ENCODE assay signal across 8 cellular contexts in genomic region chr17:81917565-81918332, GRCh38. TPM values are rescaled to one million over a fixed set of nuclear protein-coding genes. Genes with fewer than 3 reads are reported as not detected.
DNase-seq lines count a peak whose midpoint lies in the region; ATAC-seq and TF ChIP-seq lines count a peak whose summit lies in the region.

Gene SIRT7, minus strand, starts transcription at chr17:81918176. Its CDS starts 45 bp downstream, at chr17:81918131.

- no peak within 1 kb of the TSS for H2AFZ ChIP-seq in PC-3 (ENCODE audit: low read length)

- peak; percentile 90 for ATAC-seq in CD4-positive, alpha-beta T cell (ENCODE audit: poor library complexity)
- ATAC-seq in GM21360 (IDR thresholded peaks at IDR 0.05; ENCODE audit: unreplicated experiment) (peak; percentile 50), PC-3 (peak; percentile 64)

- peak within 1 kb of the TSS; percentile 75 for H3K4me3 ChIP-seq in PC-3 (ENCODE audit: low read length)
- peak within 1 kb of the TSS; percentile 44 to 57 for H3K4me3 ChIP-seq in muscle layer of colon (ENCODE audit: low read depth in 1 of 2, low read length in 2 of 2)

- no peak for TF ChIP-seq CTCF in CD4-positive, alpha-beta T cell (IDR thresholded peaks at IDR 0.05)
- no peak for TF ChIP-seq CTCF in PC-3 (conservative IDR thresholded peaks at IDR 0.05; ENCODE audit: low read depth, low read length)

- POLR2A ChIA-PET in CD4-positive, alpha-beta T cell (lab: Charles Lee): interaction anchor here (0.6 to 3.0 kb wide), 6 partner anchors 9 to 120 kb away, joined by 3 to 26 read pairs (median 4); partner anchors contain the start of genes DCXR, MAFG and P4HB
- POLR2A ChIA-PET in PC-3 (lab: Charles Lee; ENCODE audit: unreplicated experiment): interaction anchor here (0.7 kb wide), 1 partner anchor 52 kb away, joined by 3 read pairs; no protein-coding TSS in a partner anchor

- H3K9me2 ChIP-seq in PC-3 (replicated peaks; ENCODE audit: low read length): no peaks in the 10 kb centered on the region

- H3K9me3 ChIP-seq in CD4-positive, alpha-beta T cell (ENCODE audit: control insufficient read depth, low read length): no peaks in the 10 kb centered on the region
- H3K9me3 ChIP-seq in PC-3 (ENCODE audit: low read length): no peaks in the 10 kb centered on the region
- no peaks in the 10 kb centered on the region for H3K9me3 ChIP-seq in muscle layer of colon (ENCODE audit: low read length)

- peak within 1 kb of the TSS; percentile 86 for H3K4me2 ChIP-seq in PC-3 (ENCODE audit: low read length)

- peak within 1 kb of the TSS; percentile 85 for H3K27ac Mint-ChIP-seq in CD4-positive, alpha-beta T cell

- H3K4me3 Mint-ChIP-seq in CD4-positive, alpha-beta T cell: peak within 1 kb of the TSS; percentile 97

- peak within 1 kb of the TSS; percentile 78 for H3K9ac ChIP-seq in PC-3 (ENCODE audit: low read length)
- peak within 1 kb of the TSS; percentile 13 for H3K9ac ChIP-seq in muscle layer of colon (ENCODE audit: low read length)

- BruUV-seq in PC-3 (replicated peaks; lab: Mats Ljungman, UMichigan): no TSS peak

- intact Hi-C loops in CD4-positive, alpha-beta T cell (cut with DNase I, micrococcal nuclease): loop anchor here (1.0 to 5.0 kb wide), 2 partner anchors 56 to 85 kb away; partner anchors contain the start of gene MCRIP1 (in 1 of the 2)
- intact Hi-C loops in PC-3 (cut with micrococcal nuclease): no loop called here

- H3K4me1 ChIP-seq in PC-3 (ENCODE audit: insufficient read depth, low read length) (peaks cover 36% of the 10 kb centered on the region), muscle layer of colon (ENCODE audit: insufficient read depth, low read length) (peaks cover 20% of the 10 kb centered on the region)

- 0 out of 2 replicates have a peak, but pooled peaks cover 8% of the 10 kb centered on the region for H4K20me1 ChIP-seq in PC-3 (ENCODE audit: low read length)

- no peaks in the 10 kb centered on the region for H3K9me3 Mint-ChIP-seq in CD4-positive, alpha-beta T cell

- H3K27me3 Mint-ChIP-seq in CD4-positive, alpha-beta T cell: no peaks in the 10 kb centered on the region

- H3K4me1 Mint-ChIP-seq in CD4-positive, alpha-beta T cell (ENCODE audit: low read depth): peaks cover 26% of the 10 kb centered on the region

- H3K27ac ChIP-seq in CD4-positive, alpha-beta T cell (ENCODE audit: low read depth, low read length): no peak within 1 kb of the TSS
- H3K27ac ChIP-seq in PC-3 (ENCODE audit: low read length) (peak within 1 kb of the TSS; percentile 33), muscle layer of colon (ENCODE audit: low read depth, low read length) (peak within 1 kb of the TSS; percentile 36)

- peaks cover 30% of the 10 kb centered on the region; the same call in 1 of the 2 replicates for H3K36me3 ChIP-seq in PC-3 (ENCODE audit: low read depth, low read length)
- H3K36me3 ChIP-seq in muscle layer of colon (ENCODE audit: insufficient read depth, low read length): peaks cover 62% of the 10 kb centered on the region

- peak; percentile 67 to 87 (median 80) for DNase-seq in CD4-positive, alpha-beta T cell
- DNase-seq in HuH-7.5 (ENCODE audit: low spot score) (peak; percentile 99), PC-3 (peak; percentile 89), erythroblast (lab: John Stamatoyannopoulos, UW) (peak; percentile 84 to 93)
- peak; percentile 86 for DNase-seq in activated T-cell treated with anti-CD3 and anti-CD28 coated beads, Interleukin-2, amount 50 U/mL, for 1 hour
- peak; percentile 62 to 68 for DNase-seq in stimulated activated CD8-positive, alpha-beta memory T cell treated with anti-CD3 and anti-CD28 coated beads, Interleukin-7, amount 100 ng/mL, for 1 hour (ENCODE audit: low read depth in 2 of 2)

- peaks cover 7% of the 10 kb centered on the region for H3F3A ChIP-seq in PC-3 (ENCODE audit: low read length, unreplicated experiment)

- peaks cover 65% of the 10 kb centered on the region for H3K79me2 ChIP-seq in PC-3 (ENCODE audit: low read length)

- peaks cover 46% of the 10 kb centered on the region for H3K36me3 Mint-ChIP-seq in CD4-positive, alpha-beta T cell (ENCODE audit: low read depth)

- no peaks in the 10 kb centered on the region for H3K27me3 ChIP-seq in CD4-positive, alpha-beta T cell (ENCODE audit: control insufficient read depth, insufficient read depth, low read length)
- H3K27me3 ChIP-seq in PC-3 (ENCODE audit: low read length): no peaks in the 10 kb centered on the region
- H3K27me3 ChIP-seq in muscle layer of colon (ENCODE audit: control insufficient read depth in 1 of 2, insufficient read depth in 2 of 2, low read length in 2 of 2): no peaks in the 10 kb centered on the region

- CTCF ChIA-PET in CD4-positive, alpha-beta T cell (lab: Charles Lee): no interaction called here
- CTCF ChIA-PET in PC-3 (lab: Charles Lee): interaction anchor here (0.6 kb wide), 1 partner anchor 10 kb away, joined by 10 read pairs; the partner anchor contains the start of gene MAFG

- peak; percentile 50 for TF ChIP-seq POLR2A in erythroblast (IDR thresholded peaks at IDR 0.05; ENCODE audit: low read length)

RNA-seq across cellular contexts. Expression of gene SIRT7, which starts in this region (rescaled TPM):
- total RNA-seq in CD4-positive, alpha-beta T cell: 10 to 100 TPM; 56.7 to 57.5 TPM
- total RNA-seq in PC-3 (2014; rRNA removed): 51.6 and 70.8 TPM in 2 replicates
